Comparison of ENCODE assay signal across 8 cellular contexts in genomic region chr7:149284850-149285580, GRCh38. TPM values are rescaled to one million over a fixed set of nuclear protein-coding genes. Genes with fewer than 3 reads are reported as not detected.
DNase-seq lines count a peak whose midpoint lies in the region; FAIRE-seq and TF ChIP-seq lines count a peak whose summit lies in the region.

No MANE protein-coding gene starts in this region.

- peak overlapping the region; percentile 61 for H3K4me3 ChIP-seq in astrocyte of the spinal cord (ENCODE audit: low read depth, low read length)

- no peaks in the 10 kb centered on the region; the same call in 1 of the 2 replicates for H3K27me3 Mint-ChIP-seq in HFFc6 (ENCODE audit: insufficient read depth)

- peaks cover 11% of the 10 kb centered on the region for H3K4me1 Mint-ChIP-seq in HFFc6 (ENCODE audit: low read depth)

- in situ Hi-C loops in astrocyte of the spinal cord (cut with HindIII; ENCODE audit: low sequenced_read_pairs): no loop called here

- H3K9me3 Mint-ChIP-seq in HFFc6: no peaks in the 10 kb centered on the region

- H3K27ac Mint-ChIP-seq in HFFc6: peak overlapping the region; percentile 43; the same call in 1 of the 2 replicates

- H3K4me3 Mint-ChIP-seq in HFFc6: peak overlapping the region; percentile 85

- peaks cover 11% of the 10 kb centered on the region for H3K36me3 Mint-ChIP-seq in HFFc6 (ENCODE audit: low read depth)

- FAIRE-seq in urothelium cell line (lab: Jason Lieb, UNC): no peak

- peak; percentile 99 for DNase-seq in GM10266 (ENCODE audit: extremely low spot score)
- DNase-seq in HFFc6: peak; percentile 51
- peak; percentile 93 for DNase-seq in NCI-H1105 treated with DMSO at 0.1 percent for 48 hours (lab: John Stamatoyannopoulos, UW)
- DNase-seq in T-helper 22 cell (ENCODE audit: low read depth): peak; percentile 96
- peak; percentile 87 for DNase-seq in astrocyte of the spinal cord (ENCODE audit: low read depth, low spot score)
- peak; percentile 80 to 87 for DNase-seq in hippocampal formation (lab: John Stamatoyannopoulos, UW)
- DNase-seq in retina: peak; percentile 96
- DNase-seq in urothelium cell line (ENCODE audit: low spot score): no peak

- TF ChIP-seq CTCF in GM10266 (IDR thresholded peaks at IDR 0.05; ENCODE audit: control insufficient read depth, insufficient read depth, low read depth, missing control alignments) (peak; percentile 19), HFFc6 (IDR thresholded peaks at IDR 0.05) (no peak), astrocyte of the spinal cord (IDR thresholded peaks at IDR 0.05; ENCODE audit: low read depth, low read length) (no peak)

RNA-seq across cellular contexts. Expression of gene ZNF783, which starts 23.0 kb away (rescaled TPM):
- total RNA-seq in HFFc6 (2021; fragmentation: NEBNext Ultra II Directional; extraction: Animal tissue kit (Norgen Biotek cat#: 25700)): 1 to 10 TPM; 7.8 to 8.9 (median 8.5) TPM

RNA-seq across cellular contexts. Expression of gene ZNF212, which starts 45.6 kb away (rescaled TPM):
- total RNA-seq in HFFc6 (2021; fragmentation: NEBNext Ultra II Directional; extraction: Animal tissue kit (Norgen Biotek cat#: 25700)): 1 to 10 TPM; 6.2 to 8.2 (median 6.3) TPM
